ENCODE assay signal across 14 cellular contexts in genomic region chr2:171084128-171084527, GRCh38.
DNase-seq lines count a peak whose midpoint lies in the region; ATAC-seq, FAIRE-seq and TF ChIP-seq lines count a peak whose summit lies in the region.
"Had no signal": no experiment of that assay in that cellular context is flagged by ENCODE, and none has a peak within 500 bp of the region (broad histone marks: within the 10 kb centered on the region; RNA-seq: fewer than 3 reads in every experiment).

No MANE protein-coding gene starts in this region.

- no peaks in the 10 kb centered on the region for H3K27me3 ChIP-seq in CD4-positive, alpha-beta T cell (ENCODE audit: control insufficient read depth, insufficient read depth, low read length)
- H3K27me3 ChIP-seq: BE2C, upper lobe of right lung had no signal

- H3K27ac Mint-ChIP-seq in CD4-positive, alpha-beta T cell, result peak overlapping the region; percentile 88
- H3K27ac Mint-ChIP-seq in activated CD8-positive, alpha-beta memory T cell treated with anti-CD3 and anti-CD28 coated beads, Interleukin-2, amount 10 ng/mL, durations not matched to agents 7 days and 5 days, result no peak overlapping the region

- DNase-seq in CD4-positive, alpha-beta T cell, result no peak
- DNase-seq in GM12892 (ENCODE audit: insufficient read length) (no peak), SK-N-DZ (ENCODE audit: low spot score) (peak; percentile 3), kidney (no peak)
- no peak for DNase-seq in activated effector memory CD4-positive, alpha-beta T cell treated with anti-CD3 and anti-CD28 coated beads, Interleukin-2, amount 50 U/mL, for 16 hours
- DNase-seq in activated CD8-positive, alpha-beta memory T cell treated with anti-CD3 and anti-CD28 coated beads, Interleukin-2, amount 10 ng/mL, durations not matched to agents 7 days and 5 days, result no peak
- DNase-seq: BE2C; NCI-H226; psoas muscle; stimulated activated CD4-positive, alpha-beta T cell treated with anti-CD3 and anti-CD28 coated beads, Interleukin-2, amount 100 ng/mL, for 24 hours; stimulated activated CD8-positive, alpha-beta memory T cell treated with anti-CD3 and anti-CD28 coated beads, Interleukin-4, amount 100 ng/mL, for 48 hours; upper lobe of right lung had no signal

- peak; percentile 62 for ATAC-seq in CD4-positive, alpha-beta T cell (ENCODE audit: poor library complexity)
- no peak for ATAC-seq in HG03457 (IDR thresholded peaks at IDR 0.05; ENCODE audit: unreplicated experiment)
- ATAC-seq in activated CD8-positive, alpha-beta memory T cell treated with anti-CD3 and anti-CD28 coated beads, Interleukin-2, amount 10 ng/mL, durations not matched to agents 7 days and 5 days, result no peak
- ATAC-seq: upper lobe of right lung had no signal

- POLR2A ChIA-PET in CD4-positive, alpha-beta T cell (lab: Charles Lee), result interaction anchor here (3.6 kb wide), 1 partner anchor 75 kb away, joined by 17 read pairs; the partner anchor contains the start of gene TLK1

- H3K4me1 ChIP-seq in kidney (ENCODE audit: control insufficient read depth in 1 of 2, insufficient read depth in 1 of 2, low read depth in 1 of 2, low read length in 2 of 2), result peaks cover 0 to 2% of the 10 kb centered on the region in 2 donors
- H3K4me1 ChIP-seq: psoas muscle had no signal

- peaks cover 17% of the 10 kb centered on the region for H3K36me3 Mint-ChIP-seq in CD4-positive, alpha-beta T cell (ENCODE audit: low read depth)
- H3K36me3 Mint-ChIP-seq in activated CD8-positive, alpha-beta memory T cell treated with anti-CD3 and anti-CD28 coated beads, Interleukin-2, amount 10 ng/mL, durations not matched to agents 7 days and 5 days, result peaks cover 8% of the 10 kb centered on the region

- TF ChIP-seq POLR2A in GM12892 (IDR thresholded peaks at IDR 0.05; ENCODE audit: low read depth, low read length), result no peak

- H3K27ac ChIP-seq in CD4-positive, alpha-beta T cell (ENCODE audit: low read depth, low read length), result peak overlapping the region; percentile 14
- no peak overlapping the region for H3K27ac ChIP-seq in kidney (ENCODE audit: low read depth in 2 of 2, low read length in 2 of 2)
- H3K27ac ChIP-seq: psoas muscle, upper lobe of right lung had no signal

- intact Hi-C loops in CD4-positive, alpha-beta T cell (cut with DNase I, micrococcal nuclease), result no loop called here
- intact Hi-C loops in kidney (cut with DNase I), result no loop called here

- H3K9me3 Mint-ChIP-seq in CD4-positive, alpha-beta T cell, result no peaks in the 10 kb centered on the region
- H3K9me3 Mint-ChIP-seq in activated CD8-positive, alpha-beta memory T cell treated with anti-CD3 and anti-CD28 coated beads, Interleukin-2, amount 10 ng/mL, durations not matched to agents 7 days and 5 days (ENCODE audit: low read depth), result no peaks in the 10 kb centered on the region

- no peak for TF ChIP-seq CTCF in CD4-positive, alpha-beta T cell (IDR thresholded peaks at IDR 0.05)
- no peak for TF ChIP-seq CTCF in kidney (IDR thresholded peaks at IDR 0.05; ENCODE audit: borderline replicate concordance, extremely low read depth, insufficient read depth)

- CTCF ChIA-PET in CD4-positive, alpha-beta T cell (lab: Charles Lee), result interaction anchor here (2.7 kb wide), 1 partner anchor 155 kb away, joined by 9 read pairs; the partner anchor contains the start of gene GORASP2
- CTCF ChIA-PET in activated CD8-positive, alpha-beta memory T cell treated with anti-CD3 and anti-CD28 coated beads, Interleukin-2, amount 10 ng/mL, durations not matched to agents 7 days and 5 days (lab: Charles Lee), result interaction anchor here (0.6 kb wide), 1 partner anchor 241 kb away, joined by 4 read pairs; no protein-coding TSS in a partner anchor

- peak overlapping the region; percentile 73 for H3K4me3 Mint-ChIP-seq in CD4-positive, alpha-beta T cell
- H3K4me3 Mint-ChIP-seq in activated CD8-positive, alpha-beta memory T cell treated with anti-CD3 and anti-CD28 coated beads, Interleukin-2, amount 10 ng/mL, durations not matched to agents 7 days and 5 days, result no peak overlapping the region

- H3K4me1 Mint-ChIP-seq in CD4-positive, alpha-beta T cell (ENCODE audit: low read depth), result peaks cover 84% of the 10 kb centered on the region
- H3K4me1 Mint-ChIP-seq in activated CD8-positive, alpha-beta memory T cell treated with anti-CD3 and anti-CD28 coated beads, Interleukin-2, amount 10 ng/mL, durations not matched to agents 7 days and 5 days, result peaks cover 18% of the 10 kb centered on the region

- no peak overlapping the region for H3K4me3 ChIP-seq in kidney (ENCODE audit: low read length in 2 of 2)
- H3K4me3 ChIP-seq: psoas muscle, upper lobe of right lung had no signal

- FAIRE-seq in GM12892 (lab: Jason Lieb, UNC) (peak; percentile 44), kidney (lab: Jason Lieb, UNC) (peak; percentile 29)
- FAIRE-seq: HTR-8/SVneo had no signal

- H3K9me3 ChIP-seq in CD4-positive, alpha-beta T cell (ENCODE audit: control insufficient read depth, low read length), result no peaks in the 10 kb centered on the region
- H3K9me3 ChIP-seq in kidney (ENCODE audit: control insufficient read depth in 1 of 2, low read length in 2 of 2), result no peaks in the 10 kb centered on the region
- H3K9me3 ChIP-seq: BE2C, psoas muscle, upper lobe of right lung had no signal

- H3K27me3 Mint-ChIP-seq in CD4-positive, alpha-beta T cell, result no peaks in the 10 kb centered on the region
- no peaks in the 10 kb centered on the region for H3K27me3 Mint-ChIP-seq in activated CD8-positive, alpha-beta memory T cell treated with anti-CD3 and anti-CD28 coated beads, Interleukin-2, amount 10 ng/mL, durations not matched to agents 7 days and 5 days

- H3K36me3 ChIP-seq in kidney (ENCODE audit: control insufficient read depth in 1 of 2, insufficient read depth in 2 of 2, low read length in 2 of 2), result peaks cover 0 to 1% of the 10 kb centered on the region in 2 donors
- H3K36me3 ChIP-seq: BE2C, upper lobe of right lung had no signal

- no peak overlapping the region for H3K9ac ChIP-seq in kidney (ENCODE audit: low read length in 2 of 2)
